ENCODE assay signal across 9 cellular contexts in the genomic region with DNA sequence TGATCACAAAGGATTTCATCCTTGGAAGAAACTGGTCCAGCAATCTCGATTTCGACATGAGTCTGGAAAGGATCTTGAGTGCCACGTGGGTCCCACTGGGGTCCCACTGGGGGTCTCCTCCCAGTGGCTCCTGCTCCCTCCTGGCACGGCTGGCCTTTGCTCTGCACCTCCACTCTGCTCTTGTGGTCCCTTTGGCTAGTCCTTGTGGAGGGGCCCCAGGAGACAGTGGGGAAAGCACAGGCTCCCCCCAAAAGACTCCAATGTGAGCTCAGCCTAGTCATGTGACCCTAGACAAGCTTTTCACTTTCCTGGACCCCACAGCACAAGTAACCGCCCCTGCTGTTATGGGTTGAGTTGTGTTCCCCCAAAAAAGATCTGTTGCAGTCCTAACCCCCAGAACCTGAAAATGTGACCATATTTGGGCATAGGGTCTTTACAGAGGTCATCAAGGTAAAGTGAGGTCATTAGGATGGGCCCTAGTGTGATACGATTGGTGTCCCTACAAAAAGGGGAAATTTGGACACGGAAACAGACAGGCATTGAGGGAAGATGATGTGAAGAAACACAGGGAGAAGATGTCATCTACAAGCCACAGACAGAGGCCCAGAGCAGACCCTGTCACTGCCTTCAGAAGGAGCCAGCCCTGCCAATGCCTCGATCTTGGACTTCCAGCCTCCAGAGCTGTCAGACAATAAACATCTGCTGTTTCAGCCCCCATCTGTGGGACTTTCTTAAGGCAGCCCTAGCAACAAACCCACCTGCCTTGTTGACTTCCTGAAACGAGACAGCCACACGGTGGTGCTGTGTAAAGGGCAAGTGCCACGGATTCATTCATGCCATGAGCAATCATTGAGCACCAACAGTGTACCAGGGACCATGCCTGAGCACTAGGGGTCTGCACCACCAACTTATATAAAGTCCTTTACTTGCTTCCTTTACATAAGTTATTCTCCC. TPM values are rescaled to one million over a fixed set of nuclear protein-coding genes. Genes with fewer than 3 reads are reported as not detected.
DNase-seq lines count a peak whose midpoint lies in the region; ATAC-seq and TF ChIP-seq lines count a peak whose summit lies in the region.
"Had no signal": no experiment of that assay in that cellular context is flagged by ENCODE, and none has a peak within 500 bp of the region (broad histone marks: within the 10 kb centered on the region; RNA-seq: fewer than 3 reads in every experiment).

No MANE protein-coding gene starts in this region.

- 71 to 77% (median 74%) methylated on average over 11 of the region's 11 CpGs for WGBS in psoas muscle, 3 donors

- H4K20me1 ChIP-seq in OCI-LY3 (ENCODE audit: insufficient read depth, low read length) = no peaks in the 10 kb centered on the region

- H3K9me3 Mint-ChIP-seq in natural killer cell = peaks cover 0 to 7% of the 10 kb centered on the region in 2 donors
- H3K9me3 Mint-ChIP-seq in natural killer cell treated with Interleukin-12 subunit alpha and Interleukin-12 subunit beta and Interleukin-15 and Interleukin-18, amount 100 ng/mL, for 72 hours = peaks cover 3% of the 10 kb centered on the region

- H3K4me3 Mint-ChIP-seq in natural killer cell = no peak overlapping the region
- H3K4me3 Mint-ChIP-seq in natural killer cell treated with Interleukin-12 subunit alpha and Interleukin-12 subunit beta and Interleukin-15 and Interleukin-18, amount 100 ng/mL, for 72 hours = no peak overlapping the region
- H3K4me3 Mint-ChIP-seq: T-helper 1 cell treated with Interleukin-12 subunit alpha and Interleukin-12 subunit beta and Interleukin-4 antibody, amounts not matched to agents 30 μg/mL and 1 μg/mL, for 36 hours had no signal

- peak; percentile 58 to 70 (median 64) for ATAC-seq in natural killer cell
- no peak for ATAC-seq in natural killer cell treated with Interleukin-12 subunit alpha and Interleukin-12 subunit beta and Interleukin-15 and Interleukin-18, amount 100 ng/mL, for 72 hours
- ATAC-seq in psoas muscle = no peak

- no peak for TF ChIP-seq CTCF in natural killer cell (IDR thresholded peaks at IDR 0.05)
- TF ChIP-seq CTCF in OCI-LY3 (IDR thresholded peaks at IDR 0.05; ENCODE audit: low read depth, low read length) = peak; percentile 41
- TF ChIP-seq CTCF in psoas muscle (IDR thresholded peaks at IDR 0.05) = no peak

- H3K79me2 ChIP-seq in OCI-LY3 (ENCODE audit: low read length) = no peaks in the 10 kb centered on the region

- peaks cover 28 to 33% of the 10 kb centered on the region in 2 donors for H3K4me1 Mint-ChIP-seq in natural killer cell
- H3K4me1 Mint-ChIP-seq in natural killer cell treated with Interleukin-12 subunit alpha and Interleukin-12 subunit beta and Interleukin-15 and Interleukin-18, amount 100 ng/mL, for 72 hours (ENCODE audit: low read depth in 2 of 2) = peaks cover 20 to 28% of the 10 kb centered on the region in 2 donors

- H3K27ac ChIP-seq in OCI-LY3 (ENCODE audit: low read length) (no peak overlapping the region), psoas muscle (no peak overlapping the region)

- no peak overlapping the region for H2AFZ ChIP-seq in OCI-LY3 (ENCODE audit: low read depth, low read length)

- no peak overlapping the region for H3K4me3 ChIP-seq in OCI-LY3 (ENCODE audit: low read length)
- no peak overlapping the region for H3K4me3 ChIP-seq in psoas muscle

- H3K27me3 Mint-ChIP-seq in natural killer cell (ENCODE audit: low read depth in 2 of 2) = peaks cover 0 to 2% of the 10 kb centered on the region in 2 donors
- no peaks in the 10 kb centered on the region for H3K27me3 Mint-ChIP-seq in natural killer cell treated with Interleukin-12 subunit alpha and Interleukin-12 subunit beta and Interleukin-15 and Interleukin-18, amount 100 ng/mL, for 72 hours

- intact Hi-C loops in natural killer cell (cut with micrococcal nuclease) = no loop called here
- intact Hi-C loops in psoas muscle (cut with DNase I) = no loop called here

- no peak overlapping the region for H3K4me2 ChIP-seq in OCI-LY3 (ENCODE audit: low read length)

- no peaks in the 10 kb centered on the region for H3K27me3 ChIP-seq in OCI-LY3 (ENCODE audit: low read depth, low read length)
- H3K27me3 ChIP-seq in psoas muscle (ENCODE audit: insufficient read depth in 3 of 3, low read length in 2 of 3) = peaks cover 0 to 3% (median 0%) of the 10 kb centered on the region in 3 donors

- H3K27ac Mint-ChIP-seq in natural killer cell = peak overlapping the region in 1 of 2 donors; percentile 74
- no peak overlapping the region for H3K27ac Mint-ChIP-seq in natural killer cell treated with Interleukin-12 subunit alpha and Interleukin-12 subunit beta and Interleukin-15 and Interleukin-18, amount 100 ng/mL, for 72 hours

- H3K9ac ChIP-seq in OCI-LY3 (ENCODE audit: low read length) = no peak overlapping the region

- H3K9me3 ChIP-seq in OCI-LY3 (ENCODE audit: insufficient read depth, low read length) (0 out of 2 replicates have a peak, but pooled peaks cover 5% of the 10 kb centered on the region), psoas muscle (no peaks in the 10 kb centered on the region)

- H3K36me3 ChIP-seq in OCI-LY3 (replicated peaks; ENCODE audit: low read depth, low read length) (no peaks in the 10 kb centered on the region), psoas muscle (ENCODE audit: insufficient read depth in 1 of 2, low read depth in 1 of 2) (no peaks in the 10 kb centered on the region)

- peaks cover 8% of the 10 kb centered on the region for H3K36me3 Mint-ChIP-seq in natural killer cell
- peaks cover 8% of the 10 kb centered on the region for H3K36me3 Mint-ChIP-seq in natural killer cell treated with Interleukin-12 subunit alpha and Interleukin-12 subunit beta and Interleukin-15 and Interleukin-18, amount 100 ng/mL, for 72 hours

- DNase-seq in natural killer cell (no peak), ecto neural progenitor cell (ENCODE audit: low spot score) (peak; percentile 15), ureter (ENCODE audit: low spot score) (peak; percentile 12), psoas muscle (no peak), LoVo (ENCODE audit: low spot score) (no peak), NCI-H1930 (lab: John Stamatoyannopoulos, UW) (no peak)
- DNase-seq in natural killer cell treated with Interleukin-12 subunit alpha and Interleukin-12 subunit beta and Interleukin-15 and Interleukin-18, amount 100 ng/mL, for 72 hours (ENCODE audit: low spot score) = no peak

- H3K4me1 ChIP-seq in OCI-LY3 (ENCODE audit: low read length) = no peaks in the 10 kb centered on the region
- no peaks in the 10 kb centered on the region for H3K4me1 ChIP-seq in psoas muscle

RNA-seq across cellular contexts. Expression of a gene that starts 23.8 kb away (rescaled TPM):
- total RNA-seq in natural killer cell (100 to 1,000 TPM; 716 to 779 (median 736) TPM), ureter (155 TPM), psoas muscle (10 to 100 TPM; 53.1 to 76.6 (median 63.0) TPM)
- total RNA-seq in natural killer cell treated with Interleukin-12 subunit alpha and Interleukin-12 subunit beta and Interleukin-15 and Interleukin-18, amount 100 ng/mL, for 72 hours = 100 to 1,000 TPM; 149 to 210 TPM
- 10 to 100 TPM; 18.2 to 63.4 (median 24.6) TPM for polyA plus RNA-seq in psoas muscle

Comparison
In these comparisons a context has a peak if more than half of its experiments do, and no peak if none do; other contexts are left out.
1. ATAC-seq: peak in natural killer cell (3 of 3); none in natural killer cell treated with Interleukin-12 subunit alpha and Interleukin-12 subunit beta and Interleukin-15 and Interleukin-18, amount 100 ng/mL, for 72 hours (0 of 2) and psoas muscle (0 of 4).
2. DNase-seq: peak in ecto neural progenitor cell (single experiment) and ureter (single experiment); none in natural killer cell (single experiment), natural killer cell treated with Interleukin-12 subunit alpha and Interleukin-12 subunit beta and Interleukin-15 and Interleukin-18, amount 100 ng/mL, for 72 hours (single experiment), psoas muscle (0 of 2), LoVo (single experiment) and NCI-H1930 (0 of 2).